Comparison of ENCODE assay signal across 10 cellular contexts in the genomic region with DNA sequence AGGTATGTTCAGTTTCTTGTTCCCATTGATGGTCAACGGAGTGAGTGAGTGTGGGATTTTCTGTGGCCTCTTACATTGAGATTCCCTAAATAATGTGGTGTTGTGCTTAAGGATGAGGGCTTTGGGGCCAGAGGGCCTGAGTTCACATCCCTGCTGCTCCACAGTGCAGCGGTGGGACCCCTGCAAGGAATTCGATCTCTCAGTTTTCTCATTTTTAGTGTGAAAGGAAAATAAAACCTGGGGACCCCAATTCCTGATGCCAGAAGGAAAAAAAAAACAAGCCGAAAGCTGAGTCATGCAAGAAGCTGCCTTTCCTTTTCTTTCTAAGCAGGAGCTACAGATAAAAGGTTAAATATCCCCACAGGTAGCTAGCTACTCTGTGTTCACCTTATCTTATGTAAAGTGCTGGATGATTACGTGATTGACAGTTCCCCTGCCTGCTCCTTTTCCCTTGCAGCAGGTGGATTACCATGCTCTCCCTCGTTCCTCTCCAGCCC.
DNase-seq lines count a peak whose midpoint lies in the region; ATAC-seq and TF ChIP-seq lines count a peak whose summit lies in the region.
"Had no signal": no experiment of that assay in that cellular context is flagged by ENCODE, and none has a peak within 500 bp of the region (broad histone marks: within the 10 kb centered on the region; RNA-seq: fewer than 3 reads in every experiment).

No MANE protein-coding gene starts in this region.

- H3K4me3 ChIP-seq in heart left ventricle (peak overlapping the region in 8 of 12 donors; percentile 4 to 37 (median 26)), uterus (peak overlapping the region; percentile 9 to 21)

- 81 to 87% (median 82%) methylated on average over 6 of the region's 6 CpGs for whole genome bisulfite sequencing in heart left ventricle, 4 donors

- peaks cover 0 to 34% (median 23%) of the 10 kb centered on the region in 12 donors for H3K4me1 ChIP-seq in heart left ventricle
- peaks cover 0 to 5% of the 10 kb centered on the region in 2 donors for H3K4me1 ChIP-seq in uterus

- H3K9me3 ChIP-seq in heart left ventricle (no peaks in the 10 kb centered on the region), uterus (no peaks in the 10 kb centered on the region)
- H3K9me3 ChIP-seq: Caco-2 had no signal

- no peak for TF ChIP-seq POLR2A in heart left ventricle (IDR thresholded peaks at IDR 0.05)
- TF ChIP-seq POLR2A in uterus (IDR thresholded peaks at IDR 0.05), result no peak

- H3K4me1 Mint-ChIP-seq in activated naive CD8-positive, alpha-beta T cell treated with anti-CD3 and anti-CD28 coated beads, Interleukin-2, amount 50 U/mL, for 24 hours, result peaks cover 51% of the 10 kb centered on the region
- peaks cover 9% of the 10 kb centered on the region for H3K4me1 Mint-ChIP-seq in memory B cell

- ATAC-seq in heart left ventricle, result no peak
- no peak for ATAC-seq in left cardiac atrium
- no peak for ATAC-seq in activated naive CD8-positive, alpha-beta T cell treated with anti-CD3 and anti-CD28 coated beads, Interleukin-2, amount 50 U/mL, for 24 hours
- ATAC-seq in memory B cell (ENCODE audit: low read depth), result no peak
- ATAC-seq in HG03280 (IDR thresholded peaks at IDR 0.05; ENCODE audit: unreplicated experiment), result no peak

- DNase-seq in heart left ventricle (no peak), left cardiac atrium (no peak), memory B cell (ENCODE audit: low spot score in 2 of 2) (no peak), uterus (no peak), NCI-H2081 (lab: John Stamatoyannopoulos, UW) (no peak), SKM-1 treated with dmso at 0.1 percent for 144 hours (lab: John Stamatoyannopoulos, UW; ENCODE audit: unreplicated experiment) (no peak)
- DNase-seq in activated naive CD8-positive, alpha-beta T cell treated with anti-CD3 and anti-CD28 coated beads, Interleukin-2, amount 50 U/mL, for 24 hours, result no peak
- DNase-seq: activated CD4-positive, CD25-positive, alpha-beta regulatory T cell; Caco-2 had no signal

- H3K36me3 Mint-ChIP-seq in activated naive CD8-positive, alpha-beta T cell treated with anti-CD3 and anti-CD28 coated beads, Interleukin-2, amount 50 U/mL, for 24 hours (ENCODE audit: low read depth), result peaks cover 34% of the 10 kb centered on the region
- H3K36me3 Mint-ChIP-seq in memory B cell, result peaks cover 2% of the 10 kb centered on the region

- H3K27me3 Mint-ChIP-seq in activated naive CD8-positive, alpha-beta T cell treated with anti-CD3 and anti-CD28 coated beads, Interleukin-2, amount 50 U/mL, for 24 hours, result no peaks in the 10 kb centered on the region
- H3K27me3 Mint-ChIP-seq in memory B cell, result no peaks in the 10 kb centered on the region

- H3K27ac ChIP-seq in heart left ventricle (peak overlapping the region in 7 of 12 donors; percentile 26 to 72 (median 57)), uterus (peak overlapping the region; percentile 78 to 79)

- peak overlapping the region; percentile 63 for H3K4me3 Mint-ChIP-seq in activated naive CD8-positive, alpha-beta T cell treated with anti-CD3 and anti-CD28 coated beads, Interleukin-2, amount 50 U/mL, for 24 hours
- peak overlapping the region; percentile 77 for H3K4me3 Mint-ChIP-seq in memory B cell

- no peak for TF ChIP-seq CTCF in heart left ventricle (IDR thresholded peaks at IDR 0.05)
- TF ChIP-seq CTCF in uterus (IDR thresholded peaks at IDR 0.05), result no peak

- H3K27ac Mint-ChIP-seq in activated naive CD8-positive, alpha-beta T cell treated with anti-CD3 and anti-CD28 coated beads, Interleukin-2, amount 50 U/mL, for 24 hours, result peak overlapping the region; percentile 78
- H3K27ac Mint-ChIP-seq in memory B cell, result no peak overlapping the region

- H3K27me3 ChIP-seq in heart left ventricle, result no peaks in the 10 kb centered on the region
- no peaks in the 10 kb centered on the region for H3K27me3 ChIP-seq in uterus

- intact Hi-C loops in heart left ventricle (cut with DNase I), result no loop called here
- intact Hi-C loops in left cardiac atrium (cut with DNase I), result no loop called here
- intact Hi-C loops in uterus (cut with DNase I; ENCODE audit: low total_unique reads), result no loop called here

- H3K36me3 ChIP-seq in heart left ventricle (no peaks in the 10 kb centered on the region), uterus (no peaks in the 10 kb centered on the region)

- H3K9me3 Mint-ChIP-seq in activated naive CD8-positive, alpha-beta T cell treated with anti-CD3 and anti-CD28 coated beads, Interleukin-2, amount 50 U/mL, for 24 hours, result no peaks in the 10 kb centered on the region
- H3K9me3 Mint-ChIP-seq in memory B cell, result no peaks in the 10 kb centered on the region
